ENCODE assay signal across 8 cellular contexts in the genomic region with DNA sequence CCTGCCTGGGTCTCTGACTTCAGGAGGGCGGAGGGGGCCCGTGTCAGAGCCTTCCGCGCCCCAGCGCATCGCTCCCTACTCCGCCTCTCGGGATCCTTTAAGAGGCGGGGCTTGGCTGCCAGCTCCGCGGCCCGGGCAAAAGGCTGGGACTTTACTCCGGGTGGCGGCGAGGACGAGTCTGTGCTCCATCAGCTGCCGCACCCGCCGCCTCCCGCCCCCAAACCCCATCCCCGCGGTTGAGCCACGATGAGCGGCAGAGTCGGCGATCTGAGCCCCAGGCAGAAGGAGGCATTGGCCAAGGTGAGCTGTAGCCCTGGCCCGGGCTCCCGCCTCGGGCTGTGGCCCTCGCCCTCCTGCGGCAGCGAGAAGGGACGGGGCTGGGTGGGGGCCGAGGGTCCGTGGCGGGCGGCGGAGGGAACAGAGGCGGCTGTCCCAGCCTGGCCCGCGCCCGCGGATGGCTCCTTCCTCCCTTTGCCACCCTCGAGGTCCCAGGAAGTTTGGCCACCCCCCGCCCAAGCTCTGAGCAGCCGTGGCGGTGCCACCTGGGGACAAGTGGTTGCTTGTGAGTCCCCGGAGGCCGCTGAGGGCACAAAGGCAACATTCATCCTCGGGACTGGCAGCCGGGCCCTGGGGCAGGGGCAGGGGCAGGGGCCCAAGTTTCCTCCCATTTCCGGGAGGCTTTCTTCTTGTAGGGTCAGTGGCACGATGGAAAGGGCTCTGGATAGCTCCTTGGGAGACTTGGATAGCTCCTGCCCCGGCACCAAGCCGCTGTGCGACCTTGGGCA. TPM values are rescaled to one million over a fixed set of nuclear protein-coding genes. Genes with fewer than 3 reads are reported as not detected.
DNase-seq lines count a peak whose midpoint lies in the region; ATAC-seq and TF ChIP-seq lines count a peak whose summit lies in the region.

A gene (plus strand): TSS at position 148 of the 785 bp plus-strand sequence. CDS start 99 bp downstream, at position 247.

- H4K20me1 ChIP-seq in BLaER1 = peaks cover 27% of the 10 kb centered on the region

- peak within 1 kb of the TSS; percentile 75 for H3K4me3 ChIP-seq in BLaER1
- peak within 1 kb of the TSS; percentile 32 to 66 (median 60) for H3K4me3 ChIP-seq in heart right ventricle
- peak within 1 kb of the TSS; percentile 64 for H3K4me3 ChIP-seq in upper lobe of right lung

- H3K9me3 Mint-ChIP-seq in T-helper 1 cell treated with Interleukin-12 subunit alpha and Interleukin-12 subunit beta and Interleukin-4 antibody, amounts not matched to agents 30 μg/mL and 1 μg/mL, for 36 hours = no peaks in the 10 kb centered on the region

- 1% methylated on average over 52 to 56 of the region's 56 CpGs for WGBS in heart right ventricle, 2 donors

- intact Hi-C loops in heart right ventricle (cut with DNase I) (loop anchor here in 4 of 10 donors (10.0 kb wide), 3 partner anchors 88 to 358 kb away; no protein-coding TSS in a partner anchor), posterior cingulate gyrus (cut with DNase I) (loop anchor here (1.0 kb wide), 1 partner anchor 26 kb away; no protein-coding TSS in a partner anchor), upper lobe of right lung (cut with DNase I) (loop anchor here (10.0 kb wide), 1 partner anchor 292 kb away; no protein-coding TSS in a partner anchor)

- peak; percentile 37 for DNase-seq in HT-29 (ENCODE audit: low spot score)
- peak in 53 of 56 donors; percentile 27 to 82 (median 65) for DNase-seq in amygdala (lab: John Stamatoyannopoulos, UW)
- peak; percentile 38 to 74 for DNase-seq in heart right ventricle
- DNase-seq in posterior cingulate gyrus = peak; percentile 79 to 98 (median 86)
- DNase-seq in upper lobe of right lung = peak; percentile 88

- H3K9me3 ChIP-seq in BLaER1 (no peaks in the 10 kb centered on the region), heart right ventricle (no peaks in the 10 kb centered on the region), upper lobe of right lung (no peaks in the 10 kb centered on the region)

- H3K27ac Mint-ChIP-seq in T-helper 1 cell treated with Interleukin-12 subunit alpha and Interleukin-12 subunit beta and Interleukin-4 antibody, amounts not matched to agents 30 μg/mL and 1 μg/mL, for 36 hours = peak within 1 kb of the TSS; percentile 36

- no peak for TF ChIP-seq CTCF in heart right ventricle (IDR thresholded peaks at IDR 0.05)
- TF ChIP-seq CTCF in upper lobe of right lung (IDR thresholded peaks at IDR 0.05) = no peak

- ATAC-seq in heart right ventricle (peak; percentile 59 to 78 (median 74)), upper lobe of right lung (peak; percentile 82), GM21723 (IDR thresholded peaks at IDR 0.05; ENCODE audit: unreplicated experiment) (no peak)

- H3K4me1 ChIP-seq in BLaER1 (peaks cover 49% of the 10 kb centered on the region), heart right ventricle (peaks cover 0 to 26% (median 15%) of the 10 kb centered on the region in 9 donors), upper lobe of right lung (peaks cover 17% of the 10 kb centered on the region)

- peaks cover 4% of the 10 kb centered on the region for H3K36me3 Mint-ChIP-seq in T-helper 1 cell treated with Interleukin-12 subunit alpha and Interleukin-12 subunit beta and Interleukin-4 antibody, amounts not matched to agents 30 μg/mL and 1 μg/mL, for 36 hours (ENCODE audit: low read depth)

- H3K27me3 Mint-ChIP-seq in T-helper 1 cell treated with Interleukin-12 subunit alpha and Interleukin-12 subunit beta and Interleukin-4 antibody, amounts not matched to agents 30 μg/mL and 1 μg/mL, for 36 hours (ENCODE audit: low read depth) = no peaks in the 10 kb centered on the region

- H3K4me1 Mint-ChIP-seq in T-helper 1 cell treated with Interleukin-12 subunit alpha and Interleukin-12 subunit beta and Interleukin-4 antibody, amounts not matched to agents 30 μg/mL and 1 μg/mL, for 36 hours (ENCODE audit: low read depth) = peaks cover 43% of the 10 kb centered on the region

- H3K4me3 Mint-ChIP-seq in T-helper 1 cell treated with Interleukin-12 subunit alpha and Interleukin-12 subunit beta and Interleukin-4 antibody, amounts not matched to agents 30 μg/mL and 1 μg/mL, for 36 hours = peak within 1 kb of the TSS; percentile 84

- H3K27ac ChIP-seq in BLaER1 (peak within 1 kb of the TSS; percentile 68), heart right ventricle (peak within 1 kb of the TSS in 4 of 10 donors; percentile 1 to 76 (median 35)), upper lobe of right lung (no peak within 1 kb of the TSS)

- H3K9ac ChIP-seq in BLaER1 = peak within 1 kb of the TSS; percentile 78

- peaks cover 4% of the 10 kb centered on the region; the same call in 1 of the 2 replicates for H3K36me3 ChIP-seq in BLaER1
- no peaks in the 10 kb centered on the region for H3K36me3 ChIP-seq in heart right ventricle
- no peaks in the 10 kb centered on the region for H3K36me3 ChIP-seq in upper lobe of right lung

- H3K4me2 ChIP-seq in BLaER1 = peak within 1 kb of the TSS; percentile 97

- H3K27me3 ChIP-seq in BLaER1 (peaks cover 4% of the 10 kb centered on the region; the same call in 1 of the 2 replicates), heart right ventricle (peaks cover 0 to 55% (median 39%) of the 10 kb centered on the region in 7 donors), upper lobe of right lung (no peaks in the 10 kb centered on the region)

RNA-seq across cellular contexts. Expression of the gene that starts here (rescaled TPM):
- total RNA-seq in HT-29 (2014; rRNA removed; shearing (Covaris generic)) = 2.2 and 3.0 TPM in 2 replicates
- total RNA-seq in heart right ventricle (1 to 10 TPM in 2 of 10 donors, under 1 TPM in 8; 0.21 to 3.7 (median 0.78) TPM), upper lobe of right lung (7.1 TPM)
- 1 to 10 TPM in 1 of 2 donors, under 1 TPM in 1; 0.80 to 7.6 TPM for polyA plus RNA-seq in heart right ventricle

Comparison
In these comparisons a context has a peak if more than half of its experiments do, and no peak if none do; other contexts are left out.
1. DNase-seq: peak in every context shown above with its lines; median percentile 88 in upper lobe of right lung; 86 in posterior cingulate gyrus; 65 in amygdala; 56 in heart right ventricle; 37 in HT-29.